ENCODE assay signal across 20 cellular contexts in genomic region chr1:193256019-193256418, GRCh38.
DNase-seq lines count a peak whose midpoint lies in the region; ATAC-seq, FAIRE-seq and TF ChIP-seq lines count a peak whose summit lies in the region.
"Had no signal": no experiment of that assay in that cellular context is flagged by ENCODE, and none has a peak within 500 bp of the region (broad histone marks: within the 10 kb centered on the region; RNA-seq: fewer than 3 reads in every experiment).

No MANE protein-coding gene starts in this region.

- H3K36me3 ChIP-seq in GM12878 (ENCODE audit: control insufficient read depth in 2 of 2, insufficient read depth in 2 of 2, low read length in 1 of 2), result 0 out of 4 replicates have a peak, but pooled peaks cover 0 to 3% of the 10 kb centered on the region in 2 experiments
- H3K36me3 ChIP-seq in right atrium auricular region, result no peaks in the 10 kb centered on the region

- no peak overlapping the region for H2AFZ ChIP-seq in GM12878 (ENCODE audit: control insufficient read depth, low read depth, low read length)
- H2AFZ ChIP-seq: GM23338 had no signal

- FAIRE-seq in GM12878 (lab: Jason Lieb, UNC), result no peak

- H4K20me1 ChIP-seq in GM12878 (ENCODE audit: control insufficient read depth, insufficient read depth), result no peaks in the 10 kb centered on the region

- POLR2A ChIA-PET in GM12878 (lab: Charles Lee), result interaction anchor here (0.6 kb wide), 1 partner anchor 671 kb away, joined by 7 read pairs; no protein-coding TSS in a partner anchor

- TF ChIP-seq CTCF in GM12878 (IDR thresholded peaks at IDR 0.05 in 2 of 3, conservative IDR thresholded peaks at IDR 0.05 in 1 of 3; ENCODE audit: control insufficient read depth in 2 of 3, extremely low read depth in 1 of 3, insufficient read depth in 1 of 3, low read depth in 3 of 3, low read length in 3 of 3) (no peak), right atrium auricular region (IDR thresholded peaks at IDR 0.05) (no peak)

- no peaks in the 10 kb centered on the region for H3K9me3 ChIP-seq in GM12878 (replicated peaks; ENCODE audit: control insufficient read depth, insufficient read depth, low read length)
- no peaks in the 10 kb centered on the region for H3K9me3 ChIP-seq in right atrium auricular region
- H3K9me3 ChIP-seq: MG63 had no signal

- DNase-seq in NCI-H1105 (lab: John Stamatoyannopoulos, UW) (peak; percentile 4), GM12878 (ENCODE audit: low read depth, low spot score) (no peak), right atrium auricular region (ENCODE audit: low spot score) (no peak), NCI-H2081 (lab: John Stamatoyannopoulos, UW) (no peak)
- no peak for DNase-seq in stimulated activated naive CD8-positive, alpha-beta T cell treated with anti-CD3 and anti-CD28 coated beads, Interleukin-15, Interleukin-2, amounts not matched to agents 100 U/mL and 50 U/mL, for 24 hours
- DNase-seq: C1 segment of cervical spinal cord, DND-41, Kasumi-1, MG63, NCI-H1092 treated with DMSO at 0.1 percent for 48 hours, NCI-H187 treated with DMSO at 0.1 percent for 48 hours, NCI-H226, NCI-H524, Right ventricle myocardium superior, SW 1271 had no signal

- in situ Hi-C loops in GM12878 (cut with MboI), result no loop called here

- TF ChIP-seq RAD21 in GM12878 (IDR thresholded peaks at IDR 0.05; ENCODE audit: insufficient read depth, low read depth, low read length), result no peak

- H3K4me3 ChIP-seq in GM12878 (no peak overlapping the region), right atrium auricular region (no peak overlapping the region)
- H3K4me3 ChIP-seq: GM23338, MG63 had no signal

- TF ChIP-seq EP300 in GM12878 (IDR thresholded peaks at IDR 0.05; ENCODE audit: borderline replicate concordance in 1 of 2, control insufficient read depth in 1 of 2, low read depth in 2 of 2, low read length in 2 of 2), result no peak

- BruUV-seq in GM12878 (replicated peaks; lab: Mats Ljungman, UMichigan), result no TSS peak

- CTCF ChIA-PET in GM12878 (lab: Yijun Ruan, JAX), result interaction anchor here (0.9 to 1.4 kb wide), 3 partner anchors 23 to 782 kb away, joined by 3 to 4 read pairs (median 4); no protein-coding TSS in a partner anchor

- no peak overlapping the region for H3K27ac ChIP-seq in GM12878 (ENCODE audit: control insufficient read depth, insufficient read depth)
- H3K27ac ChIP-seq in right atrium auricular region, result no peak overlapping the region
- H3K27ac ChIP-seq: HL-60 had no signal

- H3K4me2 ChIP-seq in GM12878 (ENCODE audit: control insufficient read depth, insufficient read depth), result no peak overlapping the region
- H3K4me2 ChIP-seq: GM23338 had no signal

- H3K4me1 ChIP-seq in GM12878 (ENCODE audit: control insufficient read depth, insufficient read depth, low read length), result peaks cover 7% of the 10 kb centered on the region
- no peaks in the 10 kb centered on the region for H3K4me1 ChIP-seq in right atrium auricular region

- TF ChIP-seq POLR2A in GM12878 (IDR thresholded peaks at IDR 0.05; ENCODE audit: low read depth, low read length), result no peak

- intact Hi-C loops in GM12878 (cut with micrococcal nuclease; ENCODE audit: unreplicated experiment), result no loop called here

- H3K79me2 ChIP-seq in GM12878 (ENCODE audit: control insufficient read depth, insufficient read depth, low read length), result no peaks in the 10 kb centered on the region

- RAD21 ChIA-PET in GM12878 (lab: Charles Lee; ENCODE audit: unreplicated experiment), result no interaction called here

- SMC1A ChIA-PET in GM12878 (lab: Charles Lee; ENCODE audit: uncharacterized antibody, unreplicated experiment), result interaction anchor here (0.6 kb wide), 1 partner anchor 11 kb away, joined by 3 read pairs; no protein-coding TSS in a partner anchor

- no peak overlapping the region for H3K9ac ChIP-seq in GM12878 (ENCODE audit: control insufficient read depth, insufficient read depth, low read length)

- H3K27me3 ChIP-seq in GM12878 (replicated peaks in 1 of 2; ENCODE audit: control insufficient read depth in 2 of 2, insufficient read depth in 2 of 2, low read length in 1 of 2), result no peaks in the 10 kb centered on the region
- no peaks in the 10 kb centered on the region for H3K27me3 ChIP-seq in right atrium auricular region
- H3K27me3 ChIP-seq: MG63 had no signal

- ATAC-seq in GM19395 (IDR thresholded peaks at IDR 0.05; ENCODE audit: unreplicated experiment) (peak; percentile 49), HG02610 (IDR thresholded peaks at IDR 0.05; ENCODE audit: unreplicated experiment) (peak; percentile 42), GM12878 (0 out of 3 replicates have a peak, but pooled peaks have one; percentile 31)
- no peak for ATAC-seq in stimulated activated naive CD8-positive, alpha-beta T cell treated with anti-CD3 and anti-CD28 coated beads, Interleukin-15, Interleukin-2, amounts not matched to agents 100 U/mL and 50 U/mL, for 24 hours
- ATAC-seq: GM23338, HCT116 had no signal

TF ChIP-seq in GM12878, 131 proteins besides CTCF, POLR2A, EP300 and RAD21:
- peak; percentile 47 for TF ChIP-seq JUNB (IDR thresholded peaks at IDR 0.05)
- no peak for TF ChIP-seq ZBTB40 (IDR thresholded peaks at IDR 0.05; ENCODE audit: borderline replicate concordance)
